Comparison of ENCODE assay signal across 8 cellular contexts in the genomic region with DNA sequence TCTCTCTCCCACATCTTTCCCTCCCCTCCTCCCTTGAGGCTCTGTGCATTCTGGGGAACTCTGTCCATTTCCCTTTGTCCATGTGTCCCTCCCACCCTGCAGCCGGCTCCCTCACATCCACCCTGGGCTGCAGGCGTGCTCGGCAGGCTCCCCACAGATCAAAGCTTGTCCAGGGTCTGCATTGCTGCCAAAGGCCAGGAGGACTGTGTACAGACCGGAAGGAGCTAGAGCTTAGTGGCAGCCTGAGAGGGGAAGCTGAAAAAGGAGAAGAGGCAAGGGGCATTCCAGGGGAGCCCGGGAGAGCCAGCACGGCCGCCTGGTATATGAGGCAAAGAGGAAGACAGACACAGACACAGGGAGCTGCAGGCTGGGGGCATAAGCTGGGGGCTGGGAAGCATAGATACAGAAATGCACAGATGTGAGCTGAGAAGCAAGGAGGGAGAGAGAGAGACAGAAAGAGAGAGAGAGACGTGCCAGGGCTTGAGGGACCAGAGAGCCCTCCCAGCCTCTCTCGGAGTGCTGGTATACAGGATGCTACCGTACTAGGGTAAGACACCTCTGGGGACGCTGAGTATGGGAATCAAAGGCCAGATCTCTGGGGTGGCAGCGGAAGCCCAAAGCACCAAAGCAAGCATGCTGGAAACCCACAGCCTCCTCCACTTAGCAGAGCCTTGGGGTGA. TPM values are rescaled to one million over a fixed set of nuclear protein-coding genes. Genes with fewer than 3 reads are reported as not detected.
A peak's percentile ranks its signal among the peaks of the same experiment; 100 is the strongest.
DNase-seq lines count a peak whose midpoint lies in the region; ATAC-seq and TF ChIP-seq lines count a peak whose summit lies in the region.

No MANE protein-coding gene starts in this region.

- no peak overlapping the region for H3K9ac ChIP-seq in PC-3 (ENCODE audit: low read length)
- H3K9ac ChIP-seq in mammary epithelial cell (ENCODE audit: insufficient read depth, low read length) = no peak overlapping the region

- H3K27me3 Mint-ChIP-seq in natural killer cell (ENCODE audit: low read depth in 2 of 2) (peaks cover 40 to 61% of the 10 kb centered on the region in 2 donors), progenitor cell of endocrine pancreas (peaks cover 31% of the 10 kb centered on the region)

- H3K27ac ChIP-seq in PC-3 (ENCODE audit: low read length) (no peak overlapping the region), mammary epithelial cell (ENCODE audit: insufficient read depth, low read depth, low read length) (no peak overlapping the region)

- H3K27ac Mint-ChIP-seq in natural killer cell (no peak overlapping the region), progenitor cell of endocrine pancreas (no peak overlapping the region)

- H3K4me3 Mint-ChIP-seq in natural killer cell (peak overlapping the region; percentile 22), progenitor cell of endocrine pancreas (ENCODE audit: low read depth) (no peak overlapping the region)

- H3K4me1 Mint-ChIP-seq in natural killer cell = peaks cover 0 to 21% of the 10 kb centered on the region in 2 donors
- H3K4me1 Mint-ChIP-seq in progenitor cell of endocrine pancreas (ENCODE audit: low read depth) = peaks cover 18% of the 10 kb centered on the region

- H3K4me2 ChIP-seq in PC-3 (ENCODE audit: low read length) (no peak overlapping the region), mammary epithelial cell (ENCODE audit: insufficient read depth, low read depth, low read length) (no peak overlapping the region)

- H3K4me3 ChIP-seq in PC-3 (ENCODE audit: low read length) = no peak overlapping the region
- no peak overlapping the region for H3K4me3 ChIP-seq in mammary epithelial cell (replicated peaks in 1 of 3; ENCODE audit: insufficient read depth in 1 of 3, low read depth in 2 of 3, low read length in 3 of 3)

- H3F3A ChIP-seq in PC-3 (ENCODE audit: low read length, unreplicated experiment) = no peaks in the 10 kb centered on the region

- no peaks in the 10 kb centered on the region for H3K9me3 Mint-ChIP-seq in natural killer cell
- H3K9me3 Mint-ChIP-seq in progenitor cell of endocrine pancreas (ENCODE audit: low read depth) = no peaks in the 10 kb centered on the region

- H3K36me3 ChIP-seq in PC-3 (ENCODE audit: low read depth, low read length) (no peaks in the 10 kb centered on the region), mammary epithelial cell (ENCODE audit: insufficient read depth, low read length) (no peaks in the 10 kb centered on the region)

- no peaks in the 10 kb centered on the region for H3K36me3 Mint-ChIP-seq in natural killer cell
- H3K36me3 Mint-ChIP-seq in progenitor cell of endocrine pancreas (ENCODE audit: insufficient read depth) = no peaks in the 10 kb centered on the region

- BruUV-seq in PC-3 (replicated peaks; lab: Mats Ljungman, UMichigan) = no TSS peak
- no TSS peak for BruUV-seq in mammary epithelial cell (replicated peaks; lab: Mats Ljungman, UMichigan)

- H3K79me2 ChIP-seq in PC-3 (ENCODE audit: low read length) (no peaks in the 10 kb centered on the region), mammary epithelial cell (ENCODE audit: insufficient read depth, low read length) (no peaks in the 10 kb centered on the region)

- dilution Hi-C loops in mammary epithelial cell (cut with HindIII; ENCODE audit: low sequenced_read_pairs) = loop anchor here (10.0 kb wide), 2 partner anchors 62 to 158 kb away; partner anchors contain the start of genes CDCA3, LPAR5 and USP5

- no peaks in the 10 kb centered on the region for H3K9me2 ChIP-seq in PC-3 (replicated peaks; ENCODE audit: low read length)

- DNase-seq in ELF-1 (ENCODE audit: low read depth, low spot score) = peak; percentile 68
- DNase-seq in PC-3 = no peak
- DNase-seq in mammary epithelial cell = no peak
- DNase-seq in natural killer cell = no peak
- no peak for DNase-seq in progenitor cell of endocrine pancreas (ENCODE audit: low spot score, unreplicated experiment)
- no peak for DNase-seq in NCI-H1436 (lab: John Stamatoyannopoulos, UW)

- H4K20me1 ChIP-seq in PC-3 (ENCODE audit: low read length) (no peaks in the 10 kb centered on the region), mammary epithelial cell (ENCODE audit: insufficient read depth, low read length) (no peaks in the 10 kb centered on the region)

- TF ChIP-seq CTCF in PC-3 (conservative IDR thresholded peaks at IDR 0.05; ENCODE audit: low read depth, low read length) (no peak), mammary epithelial cell (conservative IDR thresholded peaks at IDR 0.05 in 1 of 2, IDR thresholded peaks at IDR 0.05 in 1 of 2; ENCODE audit: extremely low read depth in 1 of 2, insufficient read depth in 1 of 2, low read depth in 1 of 2, low read length in 2 of 2) (no peak), natural killer cell (IDR thresholded peaks at IDR 0.05) (no peak), progenitor cell of endocrine pancreas (IDR thresholded peaks at IDR 0.05; ENCODE audit: unreplicated experiment) (no peak)

- CTCF ChIA-PET in PC-3 (lab: Charles Lee) = no interaction called here
- CTCF ChIA-PET in mammary epithelial cell (lab: Charles Lee; ENCODE audit: low non-redundant PET) = no interaction called here

- intact Hi-C loops in PC-3 (cut with micrococcal nuclease) (no loop called here), mammary epithelial cell (cut with micrococcal nuclease) (no loop called here), natural killer cell (cut with micrococcal nuclease) (no loop called here)

- POLR2A ChIA-PET in PC-3 (lab: Charles Lee; ENCODE audit: unreplicated experiment) = no interaction called here

- WGBS in mammary epithelial cell (ENCODE audit: low coverage, missing lambda C conversion rate) = 8% methylated on average over 5 of the region's 12 CpGs

- no peak for ATAC-seq in PC-3
- peak in 2 of 3 donors; percentile 59 to 68 for ATAC-seq in natural killer cell
- ATAC-seq in HG02759 (IDR thresholded peaks at IDR 0.05; ENCODE audit: unreplicated experiment) = no peak
- no peak for ATAC-seq in GM21717 (IDR thresholded peaks at IDR 0.05; ENCODE audit: unreplicated experiment)

- H2AFZ ChIP-seq in PC-3 (ENCODE audit: low read length) (0 out of 2 replicates have a peak overlapping the region, but pooled peaks have one; percentile 34), mammary epithelial cell (ENCODE audit: low read depth, low read length) (peak overlapping the region; percentile 45)

- H3K4me1 ChIP-seq in PC-3 (ENCODE audit: insufficient read depth, low read length) = no peaks in the 10 kb centered on the region
- peaks cover 4% of the 10 kb centered on the region for H3K4me1 ChIP-seq in mammary epithelial cell (ENCODE audit: insufficient read depth, low read length)

- in situ Hi-C loops in mammary epithelial cell (cut with MboI; ENCODE audit: low sequenced_read_pairs in 2 of 2) = no loop called here

- H3K27me3 ChIP-seq in PC-3 (ENCODE audit: low read length) (no peaks in the 10 kb centered on the region), mammary epithelial cell (ENCODE audit: insufficient read depth, low read length) (no peaks in the 10 kb centered on the region)

- no peaks in the 10 kb centered on the region for H3K9me3 ChIP-seq in PC-3 (ENCODE audit: low read length)
- H3K9me3 ChIP-seq in mammary epithelial cell (replicated peaks; ENCODE audit: insufficient read depth, low read length) = no peaks in the 10 kb centered on the region

RNA-seq across cellular contexts. Expression of gene CD4, which starts 3.3 kb away (rescaled TPM):
- total RNA-seq in PC-3 (2014; rRNA removed) = 0.23 TPM in 1 of 2 replicates, not detected in the other
- total RNA-seq in mammary epithelial cell = 1 to 10 TPM in 1 of 2 donors, under 1 TPM in 1; 0.17 to 1.8 TPM
- polyA plus RNA-seq in mammary epithelial cell = 0.60 TPM
- polyA minus RNA-seq in mammary epithelial cell = not detected
- 10 to 100 TPM in 1 of 3 donors, 1 to 10 TPM in 2; 8.5 to 10.1 (median 9.8) TPM for total RNA-seq in natural killer cell
- total RNA-seq in progenitor cell of endocrine pancreas = 1.5 and 2.1 TPM in 2 replicates

RNA-seq across cellular contexts. Expression of gene LAG3, which starts 20.3 kb away (rescaled TPM):
- total RNA-seq in PC-3 (2014; rRNA removed) = 0.40 and 0.58 TPM in 2 replicates
- 1 to 10 TPM in 1 of 2 donors, under 1 TPM in 1; 0.67 to 1.3 TPM for total RNA-seq in mammary epithelial cell
- 0.33 TPM for polyA plus RNA-seq in mammary epithelial cell
- not detected for polyA minus RNA-seq in mammary epithelial cell
- 1 to 10 TPM in 1 of 3 donors, under 1 TPM in 2; 0.36 to 7.6 (median 0.78) TPM for total RNA-seq in natural killer cell
- 2.2 and 2.5 TPM in 2 replicates for total RNA-seq in progenitor cell of endocrine pancreas

RNA-seq across cellular contexts. Expression of gene PTMS, which starts 26.5 kb away (rescaled TPM):
- total RNA-seq in PC-3 (2014; rRNA removed) = 46.4 and 84.7 TPM in 2 replicates
- 100 to 1,000 TPM in 1 of 2 donors, 10 to 100 TPM in 1; 56.5 to 365 TPM for total RNA-seq in mammary epithelial cell
- 199 TPM for polyA plus RNA-seq in mammary epithelial cell
- polyA minus RNA-seq in mammary epithelial cell = 356 TPM
- 10 to 100 TPM in 1 of 3 donors, 1 to 10 TPM in 2; 2.3 to 33.2 (median 2.8) TPM for total RNA-seq in natural killer cell
- 414 and 480 TPM in 2 replicates for total RNA-seq in progenitor cell of endocrine pancreas

RNA-seq across cellular contexts. Expression of gene GPR162, which starts 29.0 kb away (rescaled TPM):
- total RNA-seq in PC-3 (2014; rRNA removed) (not detected in 2 replicates), mammary epithelial cell (under 1 TPM in 1 of 2 donors, not detected in 1; 0.17 TPM), natural killer cell (1 to 10 TPM in 1 of 3 donors, under 1 TPM in 2; 0.39 to 2.1 (median 0.68) TPM), progenitor cell of endocrine pancreas (5.5 and 6.3 TPM in 2 replicates)
- polyA plus RNA-seq in mammary epithelial cell = 0.07 TPM
- not detected for polyA minus RNA-seq in mammary epithelial cell

RNA-seq across cellular contexts. Expression of gene P3H3, which starts 35.5 kb away (rescaled TPM):
- 9.3 and 24.4 TPM in 2 replicates for total RNA-seq in PC-3 (2014; rRNA removed)
- 1 to 10 TPM; 2.0 to 5.5 TPM for total RNA-seq in mammary epithelial cell
- polyA plus RNA-seq in mammary epithelial cell = 1.3 TPM
- not detected for polyA minus RNA-seq in mammary epithelial cell
- 1 to 10 TPM in 1 of 3 donors, under 1 TPM in 1, not detected in 1; 0.72 to 1.8 TPM for total RNA-seq in natural killer cell
- 30.6 TPM in 2 replicates for total RNA-seq in progenitor cell of endocrine pancreas

Comparison
In these comparisons a context has a peak if more than half of its experiments do, and no peak if none do; other contexts are left out.
1. ATAC-seq: peak in natural killer cell (2 of 3); none in PC-3 (single experiment), HG02759 (single experiment) and GM21717 (single experiment).